In the genomic region with DNA sequence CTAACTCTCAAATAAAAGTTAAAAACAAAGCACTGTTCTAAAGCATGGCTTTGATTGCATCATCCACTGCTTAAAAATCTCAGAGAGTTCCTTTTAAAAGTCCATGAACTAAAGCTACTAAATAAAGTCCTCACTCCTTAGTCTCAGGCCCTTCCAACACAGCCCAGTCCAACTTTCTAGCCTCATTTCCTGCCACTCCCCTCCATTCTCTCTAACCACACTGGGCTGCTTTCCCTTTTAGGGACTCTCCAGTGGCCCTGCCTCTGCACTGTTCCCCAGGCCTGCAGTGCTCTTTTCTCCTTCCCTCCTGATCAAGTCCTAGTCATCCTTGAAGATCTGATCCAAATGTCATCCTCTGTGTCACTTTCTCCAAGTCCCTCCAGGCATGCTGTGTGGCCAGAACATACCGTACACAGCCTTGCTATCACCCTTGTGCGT, we compare ENCODE assay signal across 13 cellular contexts. TPM values are rescaled to one million over a fixed set of nuclear protein-coding genes. Genes with fewer than 3 reads are reported as not detected.
A peak's percentile ranks its signal among the peaks of the same experiment; 100 is the strongest.
DNase-seq lines count a peak whose midpoint lies in the region; ATAC-seq and TF ChIP-seq lines count a peak whose summit lies in the region.
"Had no signal": no experiment of that assay in that cellular context is flagged by ENCODE, and none has a peak within 500 bp of the region (broad histone marks: within the 10 kb centered on the region; RNA-seq: fewer than 3 reads in every experiment).

No MANE protein-coding gene starts in this region.

- no peak overlapping the region for H3K4me3 Mint-ChIP-seq in effector memory CD8-positive, alpha-beta T cell
- H3K4me3 Mint-ChIP-seq: central memory CD8-positive, alpha-beta T cell had no signal

- H3K9me3 ChIP-seq in mucosa of descending colon: no peaks in the 10 kb centered on the region
- H3K9me3 ChIP-seq: sigmoid colon had no signal

- TF ChIP-seq CTCF in epithelial cell of esophagus (IDR thresholded peaks at IDR 0.05; ENCODE audit: insufficient read depth, low read depth, low read length, missing control alignments): no peak
- no peak for TF ChIP-seq CTCF in mucosa of descending colon (IDR thresholded peaks at IDR 0.05)

- H3K9me3 Mint-ChIP-seq in effector memory CD8-positive, alpha-beta T cell: no peaks in the 10 kb centered on the region
- H3K9me3 Mint-ChIP-seq: central memory CD8-positive, alpha-beta T cell had no signal

- H3K27me3 Mint-ChIP-seq in effector memory CD8-positive, alpha-beta T cell: peaks cover 13 to 16% of the 10 kb centered on the region in 2 donors

- H3K4me3 ChIP-seq in epithelial cell of esophagus (ENCODE audit: low read length) (no peak overlapping the region), mucosa of descending colon (no peak overlapping the region)
- H3K4me3 ChIP-seq: sigmoid colon had no signal

- no peaks in the 10 kb centered on the region for H3K36me3 ChIP-seq in mucosa of descending colon (ENCODE audit: low read depth)
- H3K36me3 ChIP-seq: sigmoid colon had no signal

- ATAC-seq in mucosa of descending colon (peak; percentile 41), HG03280 (IDR thresholded peaks at IDR 0.05; ENCODE audit: unreplicated experiment) (no peak)
- no peak for ATAC-seq in effector memory CD8-positive, alpha-beta T cell (replicated peaks)

- H3K36me3 Mint-ChIP-seq in effector memory CD8-positive, alpha-beta T cell (ENCODE audit: insufficient read depth): peaks cover 2% of the 10 kb centered on the region

- intact Hi-C loops in mucosa of descending colon (cut with DNase I, micrococcal nuclease): no loop called here

- H3K4me1 Mint-ChIP-seq in effector memory CD8-positive, alpha-beta T cell (ENCODE audit: low read depth in 2 of 2): peaks cover 0 to 3% of the 10 kb centered on the region in 2 donors
- H3K4me1 Mint-ChIP-seq: central memory CD8-positive, alpha-beta T cell had no signal

- DNase-seq in AG20443 (ENCODE audit: low spot score): peak; percentile 86
- peak; percentile 3 for DNase-seq in NCI-H69 (lab: John Stamatoyannopoulos, UW)
- peak; percentile 50 for DNase-seq in epithelial cell of esophagus (ENCODE audit: low read depth)
- no peak for DNase-seq in mucosa of descending colon
- DNase-seq in glomerular visceral epithelial cell (ENCODE audit: extremely low spot score): no peak
- no peak for DNase-seq in effector memory CD8-positive, alpha-beta T cell
- no peak for DNase-seq in NOMO-1 (lab: John Stamatoyannopoulos, UW; ENCODE audit: unreplicated experiment in 2 of 2)
- DNase-seq: activated CD4-positive, alpha-beta T cell treated with anti-CD3 and anti-CD28 coated beads, Interleukin-2, amount 50 U/mL, for 4 hours; Karpas-422; sigmoid colon; stimulated activated naive CD4-positive, alpha-beta T cell had no signal

- H3K27ac Mint-ChIP-seq in effector memory CD8-positive, alpha-beta T cell: no peak overlapping the region

- H3K4me1 ChIP-seq in mucosa of descending colon (ENCODE audit: low read depth): no peaks in the 10 kb centered on the region
- H3K4me1 ChIP-seq: sigmoid colon had no signal

RNA-seq across cellular contexts. Expression of a gene that starts 56.9 kb away (rescaled TPM):
- 10 to 100 TPM in 1 of 3 donors, 1 to 10 TPM in 2; 1.5 to 23.3 (median 4.7) TPM for total RNA-seq in mucosa of descending colon

Comparison
In these comparisons a context has a peak if more than half of its experiments do, and no peak if none do; other contexts are left out.
1. DNase-seq: peak in AG20443 (single experiment), NCI-H69 (single experiment) and epithelial cell of esophagus (single experiment); none in mucosa of descending colon (0 of 3), glomerular visceral epithelial cell (single experiment), effector memory CD8-positive, alpha-beta T cell (0 of 3) and NOMO-1 (0 of 2).